1 cellular context compared by ENCODE assay signal in genomic region chr3:185976977-185977678, GRCh38.
TF ChIP-seq lines count a peak whose summit lies in the region.

No MANE protein-coding gene starts in this region.

TF ChIP-seq in HepG2, 621 proteins besides CTCF, POLR2A, EP300 and RAD21 (continued from another document):
- TF ChIP-seq PAXIP1 (CRISPR knock-in tag; conservative IDR thresholded peaks at IDR 0.05) (no peak), ZNF879 (CRISPR knock-in tag; IDR thresholded peaks at IDR 0.05) (no peak), RNF2 (conservative IDR thresholded peaks at IDR 0.05; ENCODE audit: low read depth) (no peak), KLF9 (CRISPR knock-in tag; IDR thresholded peaks at IDR 0.05; ENCODE audit: low read depth) (no peak), KDM5A (IDR thresholded peaks at IDR 0.05; ENCODE audit: borderline replicate concordance, low read length) (no peak), ZBTB7A (CRISPR knock-in tag; IDR thresholded peaks at IDR 0.05) (no peak)
